33 cellular contexts compared by ENCODE assay signal in the genomic region with DNA sequence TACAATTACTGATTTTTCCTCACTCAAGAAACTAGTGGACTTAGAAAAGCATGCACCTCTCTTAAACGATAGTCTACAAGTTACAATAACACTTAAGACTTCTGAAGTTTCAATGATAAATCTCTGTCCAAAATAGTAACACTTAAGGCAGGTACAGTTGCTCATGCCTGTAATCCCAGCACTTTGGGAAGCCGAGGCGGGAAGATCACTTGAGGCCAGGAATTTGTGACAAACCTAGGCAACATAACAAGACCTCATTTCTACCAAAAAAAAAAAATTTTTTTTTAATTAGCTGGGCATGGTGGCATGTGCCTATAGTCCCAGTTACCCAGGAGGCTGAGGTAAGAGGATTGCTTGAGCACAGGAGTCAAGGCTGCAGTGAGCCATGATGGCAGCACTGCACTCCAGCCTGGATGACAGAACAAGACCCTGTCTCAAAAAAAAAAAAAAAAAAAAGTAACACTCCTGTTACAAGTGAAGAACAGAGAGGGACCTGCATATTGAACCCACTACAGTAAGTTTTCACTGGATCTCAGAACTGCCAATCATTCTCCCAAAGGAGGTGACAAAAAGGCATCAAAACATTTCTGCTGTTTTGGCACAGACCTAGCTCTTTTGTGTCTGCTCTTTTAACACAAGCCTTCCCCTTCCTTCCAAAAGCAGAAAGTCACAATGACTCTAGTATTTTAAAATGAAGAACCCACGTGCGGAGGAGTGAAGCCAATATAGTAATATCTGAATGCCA.
"Had no signal": no experiment of that assay in that cellular context is flagged by ENCODE, and none has a peak within 500 bp of the region (broad histone marks: within the 10 kb centered on the region; RNA-seq: fewer than 3 reads in every experiment).

No MANE protein-coding gene starts in this region.

- H3K27ac Mint-ChIP-seq: activated CD4-positive, alpha-beta memory T cell treated with anti-CD3 and anti-CD28 coated beads for 36 hours; activated CD4-positive, alpha-beta T cell treated with anti-CD3 and anti-CD28 coated beads for 36 hours; activated CD4-positive, alpha-beta T cell treated with anti-CD3 and anti-CD28 coated beads, Interleukin-2, amount 10 ng/mL, durations not matched to agents 24 days and 14 days; activated CD8-positive, alpha-beta memory T cell treated with anti-CD3 and anti-CD28 coated beads, Interleukin-2, amount 10 ng/mL, durations not matched to agents 7 days and 5 days; activated CD8-positive, alpha-beta T cell treated with anti-CD3 and anti-CD28 coated beads, Interleukin-2, amount 10 ng/mL, durations not matched to agents 7 days and 5 days; activated naive CD4-positive, alpha-beta T cell treated with anti-CD3 and anti-CD28 coated beads for 36 hours; activated naive CD4-positive, alpha-beta T cell treated with anti-CD3 and anti-CD28 coated beads, Interleukin-2, amount 50 U/mL, for 24 hours; activated naive CD8-positive, alpha-beta T cell treated with anti-CD3 and anti-CD28 coated beads for 36 hours; activated naive CD8-positive, alpha-beta T cell treated with anti-CD3 and anti-CD28 coated beads, Interleukin-2, amount 50 U/mL, for 24 hours; activated T-helper 1 cell treated with anti-CD3 and anti-CD28 coated beads, Interleukin-12 subunit alpha, Interleukin-12 subunit beta, Interleukin-2, Interleukin-4 antibody, amounts not matched to agents 30 ng/mL and 10 ng/mL and 1 ng/mL, durations not matched to agents 14 hours and 24 hours and 36 hours; activated T-helper 2 cell treated with anti-CD3 and anti-CD28 coated beads, Interferon-gamma antibody, Interleukin-2, Interleukin-4, amounts not matched to agents 10 μg/mL and 5 μg/mL and 100 μg/mL, durations not matched to agents 14 hours and 24 hours and 36 hours; effector memory CD8-positive, alpha-beta T cell had no signal

- H3K27me3 ChIP-seq: brain microvascular endothelial cell, esophagus muscularis mucosa, gastroesophageal sphincter, heart right ventricle had no signal

- H3K9me3 ChIP-seq: esophagus muscularis mucosa, gastroesophageal sphincter, heart right ventricle had no signal

- H3K27ac ChIP-seq: brain microvascular endothelial cell, esophagus muscularis mucosa, gastroesophageal sphincter, heart right ventricle had no signal

- H3K27me3 Mint-ChIP-seq: activated CD4-positive, alpha-beta memory T cell treated with anti-CD3 and anti-CD28 coated beads for 36 hours; activated CD4-positive, alpha-beta T cell treated with anti-CD3 and anti-CD28 coated beads for 36 hours; activated CD4-positive, alpha-beta T cell treated with anti-CD3 and anti-CD28 coated beads, Interleukin-2, amount 10 ng/mL, durations not matched to agents 24 days and 14 days; activated CD8-positive, alpha-beta memory T cell treated with anti-CD3 and anti-CD28 coated beads, Interleukin-2, amount 10 ng/mL, durations not matched to agents 7 days and 5 days; activated naive CD4-positive, alpha-beta T cell treated with anti-CD3 and anti-CD28 coated beads, Interleukin-2, amount 50 U/mL, for 24 hours; activated naive CD8-positive, alpha-beta T cell treated with anti-CD3 and anti-CD28 coated beads for 36 hours; activated naive CD8-positive, alpha-beta T cell treated with anti-CD3 and anti-CD28 coated beads, Interleukin-2, amount 50 U/mL, for 24 hours; effector memory CD8-positive, alpha-beta T cell had no signal

- H3K4me3 ChIP-seq: esophagus muscularis mucosa, gastroesophageal sphincter, heart right ventricle had no signal

- DNase-seq: activated CD4-positive, alpha-beta memory T cell treated with anti-CD3 and anti-CD28 coated beads for 36 hours; activated CD4-positive, alpha-beta T cell treated with anti-CD3 and anti-CD28 coated beads for 36 hours; activated CD4-positive, alpha-beta T cell treated with anti-CD3 and anti-CD28 coated beads, Interleukin-2, amount 10 ng/mL, durations not matched to agents 24 days and 14 days; activated CD4-positive, CD25-positive, alpha-beta regulatory T cell; activated CD4-positive, CD25-positive, alpha-beta regulatory T cell treated with anti-CD3 and anti-CD28 coated beads, Interleukin-2, amount 50 U/mL, for 72 hours; activated CD8-positive, alpha-beta memory T cell treated with anti-CD3 and anti-CD28 coated beads, Interleukin-2, amount 10 ng/mL, durations not matched to agents 7 days and 5 days; activated CD8-positive, alpha-beta memory T cell treated with anti-CD3 and anti-CD28 coated beads, Interleukin-2, amount 50 U/mL, for 4 hours; activated CD8-positive, alpha-beta T cell treated with anti-CD3 and anti-CD28 coated beads, Interleukin-2, amount 10 ng/mL, durations not matched to agents 7 days and 5 days; activated effector memory CD4-positive, alpha-beta T cell treated with anti-CD3 and anti-CD28 coated beads, Interleukin-2, amount 50 U/mL, for 16 hours; activated naive CD4-positive, alpha-beta T cell treated with anti-CD3 and anti-CD28 coated beads for 36 hours; activated naive CD8-positive, alpha-beta T cell treated with anti-CD3 and anti-CD28 coated beads for 36 hours; activated naive CD8-positive, alpha-beta T cell treated with anti-CD3 and anti-CD28 coated beads, Interleukin-2, amount 50 U/mL, for 24 hours; activated T-cell treated with anti-CD3 and anti-CD28 coated beads, Interleukin-2, amount 50 U/mL, for 1 hour; activated T-cell treated with anti-CD3 and anti-CD28 coated beads, Interleukin-2, amount 50 U/mL, for 48 hours; brain microvascular endothelial cell; caudate nucleus; cortex of kidney; dermis blood vessel endothelial cell; effector CD4-positive, alpha-beta T cell; effector memory CD8-positive, alpha-beta T cell; erythroblast; foreskin melanocyte; heart right ventricle; T-helper 1 cell; T1000 had no signal

- FAIRE-seq: astrocyte, bronchial epithelial cell, colon had no signal

- ATAC-seq: activated CD4-positive, alpha-beta T cell treated with anti-CD3 and anti-CD28 coated beads for 36 hours; activated CD8-positive, alpha-beta memory T cell treated with anti-CD3 and anti-CD28 coated beads, Interleukin-2, amount 10 ng/mL, durations not matched to agents 7 days and 5 days; activated CD8-positive, alpha-beta T cell treated with anti-CD3 and anti-CD28 coated beads, Interleukin-2, amount 10 ng/mL, durations not matched to agents 7 days and 5 days; activated naive CD8-positive, alpha-beta T cell treated with anti-CD3 and anti-CD28 coated beads, Interleukin-2, amount 50 U/mL, for 24 hours; effector memory CD8-positive, alpha-beta T cell; gastroesophageal sphincter; heart right ventricle had no signal

- H3K4me3 Mint-ChIP-seq: activated CD4-positive, alpha-beta memory T cell treated with anti-CD3 and anti-CD28 coated beads for 36 hours; activated CD4-positive, alpha-beta T cell treated with anti-CD3 and anti-CD28 coated beads for 36 hours; activated CD4-positive, alpha-beta T cell treated with anti-CD3 and anti-CD28 coated beads, Interleukin-2, amount 10 ng/mL, durations not matched to agents 24 days and 14 days; activated CD8-positive, alpha-beta memory T cell treated with anti-CD3 and anti-CD28 coated beads, Interleukin-2, amount 10 ng/mL, durations not matched to agents 7 days and 5 days; activated CD8-positive, alpha-beta T cell treated with anti-CD3 and anti-CD28 coated beads, Interleukin-2, amount 10 ng/mL, durations not matched to agents 7 days and 5 days; activated naive CD4-positive, alpha-beta T cell treated with anti-CD3 and anti-CD28 coated beads for 36 hours; activated naive CD4-positive, alpha-beta T cell treated with anti-CD3 and anti-CD28 coated beads, Interleukin-2, amount 50 U/mL, for 24 hours; activated naive CD8-positive, alpha-beta T cell treated with anti-CD3 and anti-CD28 coated beads for 36 hours; activated naive CD8-positive, alpha-beta T cell treated with anti-CD3 and anti-CD28 coated beads, Interleukin-2, amount 50 U/mL, for 24 hours; activated T-helper 1 cell treated with anti-CD3 and anti-CD28 coated beads, Interleukin-12 subunit alpha, Interleukin-12 subunit beta, Interleukin-2, Interleukin-4 antibody, amounts not matched to agents 30 ng/mL and 10 ng/mL and 1 ng/mL, durations not matched to agents 14 hours and 24 hours and 36 hours; effector memory CD8-positive, alpha-beta T cell had no signal

- H3K9me3 Mint-ChIP-seq: activated CD4-positive, alpha-beta memory T cell treated with anti-CD3 and anti-CD28 coated beads for 36 hours; activated CD4-positive, alpha-beta T cell treated with anti-CD3 and anti-CD28 coated beads, Interleukin-2, amount 10 ng/mL, durations not matched to agents 24 days and 14 days; activated naive CD4-positive, alpha-beta T cell treated with anti-CD3 and anti-CD28 coated beads for 36 hours; activated naive CD4-positive, alpha-beta T cell treated with anti-CD3 and anti-CD28 coated beads, Interleukin-2, amount 50 U/mL, for 24 hours; activated naive CD8-positive, alpha-beta T cell treated with anti-CD3 and anti-CD28 coated beads for 36 hours; activated naive CD8-positive, alpha-beta T cell treated with anti-CD3 and anti-CD28 coated beads, Interleukin-2, amount 50 U/mL, for 24 hours; activated T-helper 1 cell treated with anti-CD3 and anti-CD28 coated beads, Interleukin-12 subunit alpha, Interleukin-12 subunit beta, Interleukin-2, Interleukin-4 antibody, amounts not matched to agents 30 ng/mL and 10 ng/mL and 1 ng/mL, durations not matched to agents 14 hours and 24 hours and 36 hours; activated T-helper 2 cell treated with anti-CD3 and anti-CD28 coated beads, Interferon-gamma antibody, Interleukin-2, Interleukin-4, amounts not matched to agents 10 μg/mL and 5 μg/mL and 100 μg/mL, durations not matched to agents 14 hours and 24 hours and 36 hours; effector memory CD8-positive, alpha-beta T cell had no signal
